Comparison of ENCODE assay signal across 32 cellular contexts in the genomic region with DNA sequence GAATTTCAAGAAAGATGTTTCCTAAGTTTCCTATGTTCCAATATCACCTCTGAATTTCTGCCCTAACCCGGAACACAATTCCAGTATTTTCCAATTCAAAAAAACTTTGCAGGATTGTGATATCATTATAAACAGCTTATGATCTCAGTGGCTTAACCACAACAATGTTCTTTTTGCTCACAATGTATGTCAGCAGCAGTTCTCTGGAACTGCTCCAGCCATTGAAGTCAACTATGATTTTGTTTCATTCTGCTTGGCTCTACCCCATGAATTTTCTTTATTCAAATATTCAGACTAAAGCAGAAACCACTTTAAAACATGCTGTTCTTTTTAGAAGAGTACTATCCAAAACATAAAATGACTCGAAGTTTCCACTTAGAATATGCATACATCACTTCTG.
"Had no signal": no experiment of that assay in that cellular context is flagged by ENCODE, and none has a peak within 500 bp of the region (broad histone marks: within the 10 kb centered on the region; RNA-seq: fewer than 3 reads in every experiment).

No MANE protein-coding gene starts in this region.

- H3K36me3 ChIP-seq: breast epithelium, Peyer's patch had no signal

- H3K27me3 ChIP-seq: body of pancreas, breast epithelium, Peyer's patch had no signal

- DNase-seq: activated B cell treated with CpG ODN at 0.5 μM for 24 hours; activated CD4-positive, alpha-beta memory T cell treated with anti-CD3 and anti-CD28 coated beads, Interleukin-2, amount 10 ng/mL, durations not matched to agents 7 days and 5 days; activated CD4-positive, alpha-beta T cell treated with anti-CD3 and anti-CD28 coated beads for 1 hour; activated CD4-positive, alpha-beta T cell treated with anti-CD3 and anti-CD28 coated beads for 48 hours; activated CD8-positive, alpha-beta memory T cell treated with anti-CD3 and anti-CD28 coated beads for 24 hours; activated CD8-positive, alpha-beta memory T cell treated with anti-CD3 and anti-CD28 coated beads, Interleukin-2, amount 10 ng/mL, durations not matched to agents 7 days and 5 days; activated CD8-positive, alpha-beta memory T cell treated with anti-CD3 and anti-CD28 coated beads, Interleukin-2, amount 50 U/mL, for 48 hours; activated effector memory CD4-positive, alpha-beta T cell treated with Interleukin-2 at 50 U/mL for 16 hours; activated naive CD4-positive, alpha-beta T cell treated with anti-CD3 and anti-CD28 coated beads, Interleukin-2, amount 10 ng/mL, durations not matched to agents 7 days and 5 days; activated naive CD8-positive, alpha-beta T cell treated with anti-CD3 and anti-CD28 coated beads, Interleukin-2, amount 50 U/mL, for 24 hours; activated T-cell treated with anti-CD3 and anti-CD28 coated beads, Interleukin-2, amount 50 U/mL, for 48 hours; amniotic stem cell; aorta; body of pancreas; caudate nucleus; MM.1S; MV-4-11; NCI-H1092; NCI-H1436 treated with DMSO at 0.1 percent for 48 hours; NCI-H1694 treated with DMSO at 0.1 percent for 48 hours; NCI-H2029; NCI-H510A; NCI-H526; NCI-H748 treated with DMSO at 0.1 percent for 48 hours; NK-92 treated with Interleukin-12 subunit alpha and Interleukin-12 subunit beta, amount 100 ng/mL, for 24 hours; PC-3; Peyer's patch; SIG-M5; T-cell; T-helper 2 cell; T-helper 9 cell had no signal

- H3K4me3 ChIP-seq: body of pancreas, breast epithelium, Peyer's patch had no signal
